ENCODE assay signal across 15 cellular contexts in the genomic region with DNA sequence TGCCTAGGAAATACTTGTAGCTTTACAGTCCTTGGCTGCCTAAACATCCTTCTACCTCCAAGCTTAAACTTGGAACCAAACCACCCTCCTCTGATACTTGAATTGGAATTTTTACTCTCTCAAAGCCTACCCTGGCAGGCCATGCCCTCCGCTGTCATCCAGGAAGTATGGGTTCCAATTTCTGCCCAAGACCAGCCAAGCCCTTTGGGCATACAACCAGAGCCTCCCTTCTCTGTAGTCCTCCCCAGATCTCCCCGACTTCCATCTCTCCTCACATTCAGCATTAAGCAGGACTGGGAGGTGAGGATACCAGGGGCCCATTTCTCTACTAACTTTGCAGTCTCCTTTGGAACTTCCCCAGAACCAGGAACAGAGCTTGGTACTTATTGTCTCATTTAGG. TPM values are rescaled to one million over a fixed set of nuclear protein-coding genes. Genes with fewer than 3 reads are reported as not detected.
DNase-seq lines count a peak whose midpoint lies in the region; ATAC-seq and TF ChIP-seq lines count a peak whose summit lies in the region.
"Had no signal": no experiment of that assay in that cellular context is flagged by ENCODE, and none has a peak within 500 bp of the region (broad histone marks: within the 10 kb centered on the region; RNA-seq: fewer than 3 reads in every experiment).

No MANE protein-coding gene starts in this region.

- no peaks in the 10 kb centered on the region for H3K9me3 Mint-ChIP-seq in CD4-positive, alpha-beta T cell
- H3K9me3 Mint-ChIP-seq in naive thymus-derived CD4-positive, alpha-beta T cell = peaks cover 0 to 2% (median 0%) of the 10 kb centered on the region in 11 donors
- H3K9me3 Mint-ChIP-seq: dendritic cell treated with granulocyte-macrophage colony-stimulating factor and Interleukin-4, amounts not matched to agents 40 ng/mL and 50 ng/mL, for 4 days; T-helper 2 cell treated with Interferon-gamma antibody and Interleukin-4, amounts not matched to agents 5 μg/mL and 100 μg/mL, for 36 hours had no signal

- H3K9me3 ChIP-seq in CD4-positive, alpha-beta T cell (ENCODE audit: control insufficient read depth, low read length) = no peaks in the 10 kb centered on the region
- H3K9me3 ChIP-seq in T-helper 17 cell (ENCODE audit: control insufficient read depth, low read length, poor library complexity, severe bottlenecking) = no peaks in the 10 kb centered on the region
- H3K9me3 ChIP-seq in naive thymus-derived CD4-positive, alpha-beta T cell (ENCODE audit: control insufficient read depth in 2 of 3, low read length in 3 of 3) = no peaks in the 10 kb centered on the region
- H3K9me3 ChIP-seq: heart left ventricle, thoracic aorta had no signal

- peaks cover 55% of the 10 kb centered on the region for H3K4me1 Mint-ChIP-seq in CD4-positive, alpha-beta T cell (ENCODE audit: low read depth)
- peaks cover 30% of the 10 kb centered on the region for H3K4me1 Mint-ChIP-seq in T-helper 17 cell
- peaks cover 22 to 49% (median 39%) of the 10 kb centered on the region in 7 donors for H3K4me1 Mint-ChIP-seq in naive thymus-derived CD4-positive, alpha-beta T cell

- no peak overlapping the region for H3K4me3 ChIP-seq in naive thymus-derived CD4-positive, alpha-beta T cell (ENCODE audit: low read length)

- H3K27ac Mint-ChIP-seq in CD4-positive, alpha-beta T cell = peak overlapping the region; percentile 3
- H3K27ac Mint-ChIP-seq in T-helper 17 cell = peak overlapping the region; percentile 73
- peak overlapping the region in 2 of 9 donors; percentile 20 to 50 for H3K27ac Mint-ChIP-seq in naive thymus-derived CD4-positive, alpha-beta T cell
- H3K27ac Mint-ChIP-seq: dendritic cell treated with granulocyte-macrophage colony-stimulating factor and Interleukin-4, amounts not matched to agents 40 ng/mL and 50 ng/mL, for 4 days; T-helper 2 cell treated with Interferon-gamma antibody and Interleukin-4, amounts not matched to agents 5 μg/mL and 100 μg/mL, for 36 hours had no signal

- no peak overlapping the region for H3K27ac ChIP-seq in CD4-positive, alpha-beta T cell (ENCODE audit: low read depth, low read length)
- no peak overlapping the region for H3K27ac ChIP-seq in naive thymus-derived CD4-positive, alpha-beta T cell (ENCODE audit: low read depth, low read length)
- H3K27ac ChIP-seq: RWPE1, thoracic aorta had no signal

- no peak for TF ChIP-seq CTCF in CD4-positive, alpha-beta T cell (IDR thresholded peaks at IDR 0.05)

- intact Hi-C loops in CD4-positive, alpha-beta T cell (cut with DNase I, micrococcal nuclease) = loop anchor here in 1 of 2 experiments (2.0 kb wide), 1 partner anchor 16 kb away; a partner anchor contains a TSS
- intact Hi-C loops in naive thymus-derived CD4-positive, alpha-beta T cell (cut with micrococcal nuclease) = loop anchor here in 1 of 2 donors (1.0 to 5.0 kb wide), 2 partner anchors 8 to 252 kb away; a partner anchor contains a TSS

- peaks cover 0 to 26% (median 12%) of the 10 kb centered on the region in 3 experiments for H3K36me3 ChIP-seq in naive thymus-derived CD4-positive, alpha-beta T cell (ENCODE audit: control insufficient read depth in 2 of 3, insufficient read depth in 3 of 3, low read length in 3 of 3)

- DNase-seq in CD4-positive, alpha-beta T cell = no peak
- DNase-seq in T-helper 17 cell (no peak), NCI-H2107 (lab: John Stamatoyannopoulos, UW) (no peak), mesenteric fat pad (ENCODE audit: low spot score) (no peak)
- no peak for DNase-seq in naive thymus-derived CD4-positive, alpha-beta T cell
- DNase-seq in activated effector memory CD4-positive, alpha-beta T cell treated with anti-CD3 and anti-CD28 coated beads, Interleukin-2, amount 50 U/mL, for 16 hours = no peak
- DNase-seq: activated CD4-positive, alpha-beta T cell treated with anti-CD3 and anti-CD28 coated beads for 48 hours; GOT3; NCI-H2081 treated with DMSO at 0.1 percent for 48 hours had no signal

- peaks cover 27 to 33% of the 10 kb centered on the region in 2 donors for H3K4me1 ChIP-seq in naive thymus-derived CD4-positive, alpha-beta T cell (ENCODE audit: control insufficient read depth in 2 of 2, insufficient read depth in 2 of 2, low read length in 2 of 2)

- POLR2A ChIA-PET in CD4-positive, alpha-beta T cell (lab: Charles Lee) = interaction anchor here (0.8 to 5.1 kb wide), 6 partner anchors 13 to 169 kb away, joined by 3 to 42 read pairs (median 8); a partner anchor contains a TSS
- POLR2A ChIA-PET in naive thymus-derived CD4-positive, alpha-beta T cell (lab: Charles Lee) = interaction anchor here (0.6 to 4.4 kb wide), 3 partner anchors 15 to 243 kb away, joined by 7 to 21 read pairs (median 10); a partner anchor contains a TSS

- H3K27me3 Mint-ChIP-seq in CD4-positive, alpha-beta T cell = peaks cover 58% of the 10 kb centered on the region
- H3K27me3 Mint-ChIP-seq in T-helper 17 cell = peaks cover 46% of the 10 kb centered on the region
- peaks cover 41 to 52% (median 48%) of the 10 kb centered on the region in 5 donors for H3K27me3 Mint-ChIP-seq in naive thymus-derived CD4-positive, alpha-beta T cell

- peaks cover 50% of the 10 kb centered on the region for H3K27me3 ChIP-seq in CD4-positive, alpha-beta T cell (ENCODE audit: control insufficient read depth, insufficient read depth, low read length)
- peaks cover 4 to 28% of the 10 kb centered on the region in 2 donors for H3K27me3 ChIP-seq in naive thymus-derived CD4-positive, alpha-beta T cell (ENCODE audit: control insufficient read depth in 2 of 2, insufficient read depth in 2 of 2, low read length in 2 of 2)

- H3K4me3 Mint-ChIP-seq in CD4-positive, alpha-beta T cell = peak overlapping the region; percentile 44
- H3K4me3 Mint-ChIP-seq in T-helper 17 cell = no peak overlapping the region
- H3K4me3 Mint-ChIP-seq in naive thymus-derived CD4-positive, alpha-beta T cell = peak overlapping the region in 6 of 10 donors; percentile 1 to 58 (median 15)
- H3K4me3 Mint-ChIP-seq: dendritic cell treated with granulocyte-macrophage colony-stimulating factor and Interleukin-4, amounts not matched to agents 40 ng/mL and 50 ng/mL, for 4 days; T-helper 2 cell treated with Interferon-gamma antibody and Interleukin-4, amounts not matched to agents 5 μg/mL and 100 μg/mL, for 36 hours had no signal

- no peak for ATAC-seq in CD4-positive, alpha-beta T cell (ENCODE audit: poor library complexity)
- no peak for ATAC-seq in T-helper 17 cell
- no peak for ATAC-seq in naive thymus-derived CD4-positive, alpha-beta T cell

- CTCF ChIA-PET in CD4-positive, alpha-beta T cell (lab: Charles Lee) = interaction anchor here (1.1 to 2.0 kb wide), 5 partner anchors 31 to 140 kb away, joined by 3 to 7 read pairs (median 3); no protein-coding TSS in a partner anchor
- CTCF ChIA-PET in naive thymus-derived CD4-positive, alpha-beta T cell (lab: Charles Lee) = interaction anchor here (0.8 to 1.7 kb wide), 5 partner anchors 9 to 140 kb away, joined by 3 to 7 read pairs (median 4); a partner anchor contains a TSS

- peaks cover 31% of the 10 kb centered on the region for H3K36me3 Mint-ChIP-seq in CD4-positive, alpha-beta T cell (ENCODE audit: low read depth)
- peaks cover 6% of the 10 kb centered on the region for H3K36me3 Mint-ChIP-seq in T-helper 17 cell (ENCODE audit: low read depth)
- peaks cover 0 to 15% (median 7%) of the 10 kb centered on the region in 5 donors for H3K36me3 Mint-ChIP-seq in naive thymus-derived CD4-positive, alpha-beta T cell

RNA-seq across cellular contexts. Expression of a gene that starts 0.4 kb away (rescaled TPM):
- total RNA-seq in CD4-positive, alpha-beta T cell = 1 to 10 TPM in 1 of 2 experiments, under 1 TPM in 1; 0.71 to 1.1 TPM
- under 1 TPM; 0.17 to 0.44 TPM for total RNA-seq in T-helper 17 cell
- total RNA-seq in naive thymus-derived CD4-positive, alpha-beta T cell = under 1 TPM; 0.24 to 0.91 (median 0.76) TPM
- not detected for polyA plus RNA-seq in naive thymus-derived CD4-positive, alpha-beta T cell
- 1.5 TPM for total RNA-seq in mesenteric fat pad
- total RNA-seq: HT1080 had no signal

RNA-seq across cellular contexts. Expression of a gene that starts 15.7 kb away (rescaled TPM):
- total RNA-seq in CD4-positive, alpha-beta T cell = 100 to 1,000 TPM; 401 to 418 TPM
- total RNA-seq in T-helper 17 cell = 100 to 1,000 TPM; 257 to 270 TPM
- total RNA-seq in naive thymus-derived CD4-positive, alpha-beta T cell = 100 to 1,000 TPM in 4 of 5 experiments, 10 to 100 TPM in 1; 67.4 to 328 (median 263) TPM
- 10 to 100 TPM; 40.7 to 58.6 TPM for polyA plus RNA-seq in naive thymus-derived CD4-positive, alpha-beta T cell
- 46.1 TPM for total RNA-seq in mesenteric fat pad

RNA-seq across cellular contexts. Expression of a gene that starts 25.2 kb away (rescaled TPM):
- total RNA-seq in CD4-positive, alpha-beta T cell = 1 to 10 TPM; 5.1 to 6.0 TPM
- total RNA-seq in T-helper 17 cell = 1 to 10 TPM; 7.9 to 8.1 TPM
- total RNA-seq in naive thymus-derived CD4-positive, alpha-beta T cell = 1 to 10 TPM; 1.8 to 9.4 (median 3.3) TPM
- 1 to 10 TPM; 1.8 to 3.8 TPM for polyA plus RNA-seq in naive thymus-derived CD4-positive, alpha-beta T cell
- 0.42 TPM for total RNA-seq in mesenteric fat pad

RNA-seq across cellular contexts. Expression of a gene that starts 34.4 kb away (rescaled TPM):
- total RNA-seq in CD4-positive, alpha-beta T cell = 100 to 1,000 TPM; 107 to 110 TPM
- total RNA-seq in T-helper 17 cell = 100 to 1,000 TPM; 137 to 139 TPM
- 100 to 1,000 TPM; 129 to 167 (median 151) TPM for total RNA-seq in naive thymus-derived CD4-positive, alpha-beta T cell
- polyA plus RNA-seq in naive thymus-derived CD4-positive, alpha-beta T cell = 10 to 100 TPM in 1 of 2 donors, 1 to 10 TPM in 1; 6.6 to 26.4 TPM
- 79.7 TPM for total RNA-seq in mesenteric fat pad

RNA-seq across cellular contexts. Expression of a gene that starts 36.2 kb away (rescaled TPM):
- 100 to 1,000 TPM; 116 to 120 TPM for total RNA-seq in CD4-positive, alpha-beta T cell
- 100 to 1,000 TPM; 137 to 159 TPM for total RNA-seq in T-helper 17 cell
- total RNA-seq in naive thymus-derived CD4-positive, alpha-beta T cell = 1,000 to 10,000 TPM in 1 of 5 experiments, 100 to 1,000 TPM in 4; 124 to 1,463 (median 279) TPM
- 100 to 1,000 TPM; 473 to 648 TPM for polyA plus RNA-seq in naive thymus-derived CD4-positive, alpha-beta T cell
- total RNA-seq in mesenteric fat pad = 737 TPM
